In genomic region chr11:65572356-65573043, GRCh38 we compare ENCODE assay signal across 8 cellular contexts. TPM values are rescaled to one million over a fixed set of nuclear protein-coding genes. Genes with fewer than 3 reads are reported as not detected.
DNase-seq lines count a peak whose midpoint lies in the region; ATAC-seq and TF ChIP-seq lines count a peak whose summit lies in the region.

TSS of gene FAM89B (plus strand) at chr11:65572538. CDS start at chr11:65572670, 132 bp downstream.

- H2AFZ ChIP-seq in OCI-LY1 (ENCODE audit: low read length), result no peak within 1 kb of the TSS

- H3K36me3 Mint-ChIP-seq in endothelial cell (ENCODE audit: low read depth, unreplicated experiment), result no peaks in the 10 kb centered on the region
- no peaks in the 10 kb centered on the region for H3K36me3 Mint-ChIP-seq in mesothelial cell of epicardium

- ATAC-seq in HG02798 (IDR thresholded peaks at IDR 0.05; ENCODE audit: poor library complexity, unreplicated experiment) (peak; percentile 10), HG03565 (IDR thresholded peaks at IDR 0.05; ENCODE audit: unreplicated experiment) (no peak)

- no peaks in the 10 kb centered on the region for H4K20me1 ChIP-seq in OCI-LY1 (ENCODE audit: insufficient read depth, low read length)

- no peaks in the 10 kb centered on the region for H3K79me2 ChIP-seq in OCI-LY1 (ENCODE audit: insufficient read depth, low read length)

- peak within 1 kb of the TSS; percentile 83 for H3K4me2 ChIP-seq in OCI-LY1 (ENCODE audit: low read length)

- peak within 1 kb of the TSS; percentile 58 for H3K27ac ChIP-seq in OCI-LY1 (ENCODE audit: low read depth, low read length, poor library complexity, severe bottlenecking)

- H3K9ac ChIP-seq in OCI-LY1 (ENCODE audit: low read length), result peak within 1 kb of the TSS; percentile 78; the same call in 1 of the 2 replicates

- no peaks in the 10 kb centered on the region; the same call in 1 of the 2 replicates for H3F3A ChIP-seq in OCI-LY1 (ENCODE audit: insufficient read depth, low read length)

- H3K9me3 Mint-ChIP-seq in endothelial cell (ENCODE audit: unreplicated experiment) (no peaks in the 10 kb centered on the region), mesothelial cell of epicardium (no peaks in the 10 kb centered on the region)

- H3K4me1 ChIP-seq in OCI-LY1 (ENCODE audit: insufficient read depth, low read length, severe bottlenecking), result peaks cover 60% of the 10 kb centered on the region

- peaks cover 30% of the 10 kb centered on the region for H3K27me3 Mint-ChIP-seq in endothelial cell (ENCODE audit: unreplicated experiment)
- peaks cover 9% of the 10 kb centered on the region for H3K27me3 Mint-ChIP-seq in mesothelial cell of epicardium (ENCODE audit: low read depth)

- H3K27ac Mint-ChIP-seq in endothelial cell (ENCODE audit: unreplicated experiment) (peak within 1 kb of the TSS; percentile 30), mesothelial cell of epicardium (peak within 1 kb of the TSS; percentile 98)

- no peaks in the 10 kb centered on the region for H3K9me2 ChIP-seq in OCI-LY1 (ENCODE audit: low read depth, low read length)

- H3K4me3 Mint-ChIP-seq in endothelial cell (ENCODE audit: unreplicated experiment) (peak within 1 kb of the TSS; percentile 98), mesothelial cell of epicardium (peak within 1 kb of the TSS; percentile 99)

- H3K27me3 ChIP-seq in OCI-LY1 (ENCODE audit: insufficient read depth, low read length), result 0 out of 2 replicates have a peak, but pooled peaks cover 5% of the 10 kb centered on the region

- peak within 1 kb of the TSS; percentile 83 for H3K4me3 ChIP-seq in OCI-LY1 (ENCODE audit: low read depth, low read length, poor library complexity, severe bottlenecking)

- H3K9me3 ChIP-seq in OCI-LY1 (ENCODE audit: low read length), result no peaks in the 10 kb centered on the region

- peak; percentile 86 for DNase-seq in AG20443 (ENCODE audit: low spot score)
- DNase-seq in activated T-cell treated with anti-CD3 and anti-CD28 coated beads for 1 hour (ENCODE audit: low read depth), result peak; percentile 91
- peak; percentile 80 for DNase-seq in endothelial cell (ENCODE audit: low spot score)
- peak; percentile 69 to 86 for DNase-seq in mesothelial cell of epicardium (ENCODE audit: low spot score in 2 of 2, unreplicated experiment in 2 of 2)
- DNase-seq in stimulated activated CD8-positive, alpha-beta memory T cell treated with anti-CD3 and anti-CD28 coated beads, Interleukin-15, amount 100 ng/mL, for 24 hours (ENCODE audit: low read depth), result peak; percentile 63

- peaks cover 5% of the 10 kb centered on the region; the same call in 1 of the 2 replicates for H3K36me3 ChIP-seq in OCI-LY1 (ENCODE audit: insufficient read depth, low read length)

- TF ChIP-seq CTCF in OCI-LY1 (IDR thresholded peaks at IDR 0.05; ENCODE audit: low read length), result no peak
- TF ChIP-seq CTCF in endothelial cell (IDR thresholded peaks at IDR 0.05; ENCODE audit: unreplicated experiment), result no peak
- no peak for TF ChIP-seq CTCF in mesothelial cell of epicardium (IDR thresholded peaks at IDR 0.05; ENCODE audit: unreplicated experiment)

- peaks cover 46% of the 10 kb centered on the region for H3K4me1 Mint-ChIP-seq in endothelial cell (ENCODE audit: unreplicated experiment)
- peaks cover 62% of the 10 kb centered on the region for H3K4me1 Mint-ChIP-seq in mesothelial cell of epicardium

RNA-seq across cellular contexts. Expression of gene FAM89B, which starts in this region (rescaled TPM):
- total RNA-seq in endothelial cell (ENCODE audit: unreplicated experiment) (44.7 TPM), mesothelial cell of epicardium (56.7 to 61.5 TPM (median 57.6 TPM) in 3 replicates)
